Comparison of ENCODE assay signal across 8 cellular contexts in genomic region chr5:52277101-52277500, GRCh38.
"Had no signal": no experiment of that assay in that cellular context is flagged by ENCODE, and none has a peak within 500 bp of the region (broad histone marks: within the 10 kb centered on the region; RNA-seq: fewer than 3 reads in every experiment).

No MANE protein-coding gene starts in this region.

- DNase-seq: GM23248, GOT3, H9, HCEC 1CT, KBM-7 had no signal

- H3K9ac ChIP-seq: GM23248 had no signal

- FAIRE-seq: H54, HepG2 had no signal

- H3K27ac Mint-ChIP-seq: H9, IgD-negative memory B cell had no signal

- H3K4me3 Mint-ChIP-seq: H9, IgD-negative memory B cell had no signal

- H3K27me3 Mint-ChIP-seq: IgD-negative memory B cell had no signal

- H3K4me3 ChIP-seq: GM23248 had no signal

- H3K27ac ChIP-seq: GM23248 had no signal

- H2AFZ ChIP-seq: GM23248 had no signal

- H3K4me1 Mint-ChIP-seq: IgD-negative memory B cell had no signal

- H3K36me3 Mint-ChIP-seq: IgD-negative memory B cell had no signal
